1 cellular context compared by ENCODE assay signal in the genomic region with DNA sequence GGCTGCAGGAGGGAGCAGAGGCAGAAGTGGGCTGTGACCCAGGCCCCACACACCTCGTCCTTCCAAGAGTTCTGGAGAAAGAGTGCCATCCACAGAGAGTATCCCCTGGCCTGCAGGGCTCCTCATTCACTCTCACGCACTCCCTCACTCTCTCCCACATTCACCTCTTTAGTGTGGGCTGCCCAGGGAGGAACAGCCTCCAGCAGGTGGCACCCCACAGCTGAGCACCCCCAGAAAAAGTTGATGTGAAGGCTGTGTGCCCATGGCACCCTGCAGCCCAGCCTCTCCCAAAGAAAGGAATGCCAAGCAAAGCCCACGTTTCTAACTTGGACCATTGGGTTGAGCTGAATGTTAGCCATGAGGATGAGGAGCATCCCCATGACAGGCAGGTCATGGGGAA.
TF ChIP-seq lines count a peak whose summit lies in the region.

No MANE protein-coding gene starts in this region.

TF ChIP-seq in WTC11, 78 proteins besides CTCF, POLR2A, EP300 and RAD21:
- TF ChIP-seq FOXP4 (CRISPR knock-in tag; IDR thresholded peaks at IDR 0.05), result no peak
- no peak for TF ChIP-seq CREB1 (CRISPR knock-in tag; IDR thresholded peaks at IDR 0.05)
- TF ChIP-seq, protein P1, sequence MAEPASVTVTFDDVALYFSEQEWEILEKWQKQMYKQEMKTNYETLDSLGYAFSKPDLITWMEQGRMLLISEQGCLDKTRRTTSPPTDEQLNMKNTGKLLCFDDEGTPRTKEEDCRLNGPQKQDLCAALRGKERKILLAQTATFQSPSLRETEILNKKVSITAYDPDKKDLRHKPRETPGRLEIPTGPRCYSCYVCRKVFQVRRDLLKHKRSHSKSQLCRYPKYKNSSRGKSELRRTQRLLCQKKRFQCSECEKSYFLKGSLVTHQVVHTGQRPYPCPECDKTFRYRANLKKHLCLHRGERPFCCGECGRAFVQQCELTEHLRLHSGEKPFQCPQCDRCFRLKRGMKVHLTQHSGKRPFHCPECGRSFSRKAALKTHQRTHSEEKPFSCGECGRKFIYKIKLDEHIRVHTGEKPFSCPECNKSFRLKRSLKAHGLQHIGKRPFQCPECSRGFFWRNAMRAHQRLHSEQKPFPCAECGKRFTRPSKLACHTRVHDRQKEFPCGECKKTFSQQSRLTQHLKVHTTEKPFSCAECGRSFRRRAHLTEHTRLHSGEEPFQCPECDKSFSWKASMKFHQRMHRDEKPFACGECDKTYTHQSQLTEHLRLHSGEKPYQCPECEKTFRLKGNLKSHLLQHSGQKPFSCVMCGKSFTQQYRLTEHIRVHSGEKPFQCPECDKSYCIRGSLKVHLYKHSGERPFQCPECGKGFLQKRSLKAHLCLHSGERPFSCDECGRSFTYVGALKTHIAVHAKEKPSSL (CRISPR knock-in tag; conservative IDR thresholded peaks at IDR 0.05), result no peak
- no peak for TF ChIP-seq ZMAT4 (CRISPR knock-in tag; IDR thresholded peaks at IDR 0.05)
- TF ChIP-seq ZNF317 (CRISPR knock-in tag; IDR thresholded peaks at IDR 0.05; ENCODE audit: borderline replicate concordance, low read depth), result no peak
- TF ChIP-seq ATF1 (CRISPR knock-in tag; IDR thresholded peaks at IDR 0.05), result no peak
- no peak for TF ChIP-seq E2F5 (CRISPR knock-in tag; IDR thresholded peaks at IDR 0.05)
- TF ChIP-seq, protein P2, sequence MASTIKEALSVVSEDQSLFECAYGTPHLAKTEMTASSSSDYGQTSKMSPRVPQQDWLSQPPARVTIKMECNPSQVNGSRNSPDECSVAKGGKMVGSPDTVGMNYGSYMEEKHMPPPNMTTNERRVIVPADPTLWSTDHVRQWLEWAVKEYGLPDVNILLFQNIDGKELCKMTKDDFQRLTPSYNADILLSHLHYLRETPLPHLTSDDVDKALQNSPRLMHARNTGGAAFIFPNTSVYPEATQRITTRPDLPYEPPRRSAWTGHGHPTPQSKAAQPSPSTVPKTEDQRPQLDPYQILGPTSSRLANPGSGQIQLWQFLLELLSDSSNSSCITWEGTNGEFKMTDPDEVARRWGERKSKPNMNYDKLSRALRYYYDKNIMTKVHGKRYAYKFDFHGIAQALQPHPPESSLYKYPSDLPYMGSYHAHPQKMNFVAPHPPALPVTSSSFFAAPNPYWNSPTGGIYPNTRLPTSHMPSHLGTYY (CRISPR knock-in tag; IDR thresholded peaks at IDR 0.05), result no peak
- TF ChIP-seq, protein P3, sequence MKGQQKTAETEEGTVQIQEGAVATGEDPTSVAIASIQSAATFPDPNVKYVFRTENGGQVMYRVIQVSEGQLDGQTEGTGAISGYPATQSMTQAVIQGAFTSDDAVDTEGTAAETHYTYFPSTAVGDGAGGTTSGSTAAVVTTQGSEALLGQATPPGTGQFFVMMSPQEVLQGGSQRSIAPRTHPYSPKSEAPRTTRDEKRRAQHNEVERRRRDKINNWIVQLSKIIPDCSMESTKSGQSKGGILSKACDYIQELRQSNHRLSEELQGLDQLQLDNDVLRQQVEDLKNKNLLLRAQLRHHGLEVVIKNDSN (CRISPR knock-in tag; IDR thresholded peaks at IDR 0.05), result no peak
TF ChIP-seq in WTC11: peak in this region for 0.
